8 cellular contexts compared by ENCODE assay signal in genomic region chr12:3275171-3276041, GRCh38.
DNase-seq lines count a peak whose midpoint lies in the region; ATAC-seq and TF ChIP-seq lines count a peak whose summit lies in the region.

No MANE protein-coding gene starts in this region.

- peaks cover 13% of the 10 kb centered on the region for H3K36me3 Mint-ChIP-seq in osteocyte (ENCODE audit: unreplicated experiment)

- no peak overlapping the region for H3K27ac Mint-ChIP-seq in osteocyte (ENCODE audit: unreplicated experiment)

- POLR2A ChIA-PET in RWPE1 (lab: Yijun Ruan, JAX; ENCODE audit: low non-redundant PET): no interaction called here

- DNase-seq in EH (ENCODE audit: low read depth) (peak; percentile 70), RWPE1 (ENCODE audit: low spot score) (peak; percentile 74), foreskin melanocyte (peak; percentile 45), osteocyte (ENCODE audit: extremely low spot score, unreplicated experiment) (peak; percentile 94), tibial artery (peak; percentile 78 to 84)
- peak; percentile 91 for DNase-seq in activated effector memory CD4-positive, alpha-beta T cell treated with anti-CD3 and anti-CD28 coated beads, Interleukin-2, amount 50 U/mL, for 16 hours

- intact Hi-C loops in tibial artery (cut with DNase I; ENCODE audit: low total_unique reads): loop anchor here (2.0 to 5.0 kb wide), 2 partner anchors 139 to 203 kb away; no protein-coding TSS in a partner anchor

- no peaks in the 10 kb centered on the region for H3K27me3 Mint-ChIP-seq in osteocyte (ENCODE audit: unreplicated experiment)

- no peak overlapping the region for H3K27ac ChIP-seq in HUES48 (ENCODE audit: low read depth, low read length)
- H3K27ac ChIP-seq in RWPE1: no peak overlapping the region
- no peak overlapping the region for H3K27ac ChIP-seq in tibial artery

- no peaks in the 10 kb centered on the region for H3K9me3 Mint-ChIP-seq in osteocyte (ENCODE audit: unreplicated experiment)

- no peak overlapping the region for H3K9ac ChIP-seq in HUES48 (ENCODE audit: low read depth, low read length)

- H3K4me1 Mint-ChIP-seq in osteocyte (ENCODE audit: unreplicated experiment): peaks cover 24% of the 10 kb centered on the region

- H3K4me1 ChIP-seq in HUES48 (ENCODE audit: control insufficient read depth, insufficient read depth, low read length): peaks cover 8% of the 10 kb centered on the region; the same call in 1 of the 2 replicates
- H3K4me1 ChIP-seq in tibial artery: peaks cover 0 to 19% (median 16%) of the 10 kb centered on the region in 4 donors

- no peaks in the 10 kb centered on the region for H3K27me3 ChIP-seq in HUES48 (ENCODE audit: control insufficient read depth, insufficient read depth, low read length)
- H3K27me3 ChIP-seq in tibial artery: no peaks in the 10 kb centered on the region

- ATAC-seq in HG02610 (IDR thresholded peaks at IDR 0.05; ENCODE audit: unreplicated experiment): no peak

- TF ChIP-seq CTCF in RWPE1 (conservative IDR thresholded peaks at IDR 0.05; ENCODE audit: low read depth): peak; percentile 80
- TF ChIP-seq CTCF in osteocyte (IDR thresholded peaks at IDR 0.05): peak; percentile 98
- TF ChIP-seq CTCF in tibial artery (IDR thresholded peaks at IDR 0.05): peak; percentile 96 to 98

- H3K4me3 ChIP-seq in HUES48 (ENCODE audit: low read depth, low read length) (peak overlapping the region; percentile 36; the same call in 1 of the 2 replicates), tibial artery (no peak overlapping the region)

- CTCF ChIA-PET in RWPE1 (lab: Yijun Ruan, JAX): interaction anchor here (0.5 to 5.3 kb wide), 41 partner anchors 10 to 1164 kb away, joined by 3 to 99 read pairs (median 4); no protein-coding TSS in a partner anchor

- H3K4me3 Mint-ChIP-seq in osteocyte (ENCODE audit: unreplicated experiment): no peak overlapping the region

- no peaks in the 10 kb centered on the region for H3K36me3 ChIP-seq in HUES48 (ENCODE audit: control insufficient read depth, insufficient read depth, low read length)
- peaks cover 0 to 15% (median 13%) of the 10 kb centered on the region in 3 donors for H3K36me3 ChIP-seq in tibial artery

- H3K9me3 ChIP-seq in HUES48 (ENCODE audit: control insufficient read depth, insufficient read depth, low read length): no peaks in the 10 kb centered on the region
- no peaks in the 10 kb centered on the region for H3K9me3 ChIP-seq in tibial artery
